ENCODE assay signal across 8 cellular contexts in the genomic region with DNA sequence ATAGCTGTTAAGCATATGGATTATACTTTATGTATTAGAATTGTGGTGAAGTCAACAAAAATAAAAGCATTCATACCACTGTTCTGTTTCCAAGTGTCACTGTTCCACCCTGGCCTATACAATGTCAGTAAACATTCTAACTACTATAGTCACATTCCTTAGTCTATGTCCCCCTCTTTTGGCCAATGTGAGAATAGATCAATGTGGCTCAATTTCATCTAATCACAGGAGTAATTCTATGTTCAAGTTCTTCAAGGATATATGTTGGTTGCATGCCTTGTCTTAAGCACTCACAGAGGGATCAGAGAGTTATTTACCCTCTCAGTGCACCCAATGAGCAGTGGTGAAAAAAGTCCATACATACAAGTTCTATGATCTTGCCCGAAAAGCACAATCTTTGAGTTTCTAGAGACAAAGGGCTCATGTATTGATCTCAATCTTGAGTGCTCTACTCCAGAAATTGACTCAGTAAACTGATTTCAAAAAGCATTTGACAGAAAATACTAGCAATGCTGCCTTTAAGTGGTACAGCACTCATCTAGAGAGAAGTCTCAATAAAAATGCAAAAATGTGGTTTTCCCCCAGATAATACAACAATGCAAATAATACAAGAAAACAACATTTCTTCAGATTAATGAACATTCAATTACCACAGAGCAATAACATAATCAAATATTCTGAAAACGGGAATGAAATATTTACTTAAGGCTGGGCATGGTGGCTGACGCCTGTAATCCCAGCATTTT. TPM values are rescaled to one million over a fixed set of nuclear protein-coding genes. Genes with fewer than 3 reads are reported as not detected.
DNase-seq lines count a peak whose midpoint lies in the region; ATAC-seq and TF ChIP-seq lines count a peak whose summit lies in the region.

No MANE protein-coding gene starts in this region.

- H3K4me1 Mint-ChIP-seq in activated T-cell treated with anti-CD3 and anti-CD28 coated beads, Interleukin-2, amount 50 U/mL, for 4 hours (ENCODE audit: low read depth) = peaks cover 2% of the 10 kb centered on the region
- H3K4me1 Mint-ChIP-seq in activated CD8-positive, alpha-beta T cell treated with anti-CD3 and anti-CD28 coated beads for 36 hours (ENCODE audit: low read depth) = peaks cover 1% of the 10 kb centered on the region

- H3K27me3 Mint-ChIP-seq in activated T-cell treated with anti-CD3 and anti-CD28 coated beads, Interleukin-2, amount 50 U/mL, for 4 hours (ENCODE audit: low read depth) = no peaks in the 10 kb centered on the region
- no peaks in the 10 kb centered on the region for H3K27me3 Mint-ChIP-seq in activated CD8-positive, alpha-beta T cell treated with anti-CD3 and anti-CD28 coated beads for 36 hours

- no peak overlapping the region for H3K4me3 ChIP-seq in transverse colon

- no peak for TF ChIP-seq EP300 in transverse colon (IDR thresholded peaks at IDR 0.05; ENCODE audit: low read depth)

- H3K36me3 ChIP-seq in transverse colon = peaks cover 0 to 7% (median 0%) of the 10 kb centered on the region in 4 donors

- no peaks in the 10 kb centered on the region for H3K9me3 ChIP-seq in transverse colon

- intact Hi-C loops in activated CD8-positive, alpha-beta T cell treated with anti-CD3 and anti-CD28 coated beads for 36 hours (cut with micrococcal nuclease) = loop anchor here (2.0 kb wide), 1 partner anchor 521 kb away; no protein-coding TSS in a partner anchor
- intact Hi-C loops in transverse colon (cut with DNase I; ENCODE audit: low total_unique reads) = no loop called here

- no peaks in the 10 kb centered on the region for H3K36me3 Mint-ChIP-seq in activated T-cell treated with anti-CD3 and anti-CD28 coated beads, Interleukin-2, amount 50 U/mL, for 4 hours (ENCODE audit: insufficient read depth)
- H3K36me3 Mint-ChIP-seq in activated CD8-positive, alpha-beta T cell treated with anti-CD3 and anti-CD28 coated beads for 36 hours (ENCODE audit: low read depth) = no peaks in the 10 kb centered on the region

- in situ Hi-C loops in transverse colon (cut with MboI; ENCODE audit: low pct_ligation_motif_present in 1 of 4, low pct_unique_long_range_greater_than_20kb in 1 of 4, low sequenced_read_pairs in 3 of 4) = loop anchor here in 1 of 4 donors (10.0 kb wide), 1 partner anchor 519 kb away; no protein-coding TSS in a partner anchor

- CTCF ChIA-PET in activated CD8-positive, alpha-beta T cell treated with anti-CD3 and anti-CD28 coated beads for 36 hours (lab: Charles Lee) = interaction anchor here (0.6 to 1.3 kb wide), 8 partner anchors 9 to 1237 kb away, joined by 3 to 5 read pairs (median 3); no protein-coding TSS in a partner anchor

- no peak for DNase-seq in activated T-cell treated with anti-CD3 and anti-CD28 coated beads, Interleukin-2, amount 50 U/mL, for 4 hours
- DNase-seq in activated T-cell treated with anti-CD3 and anti-CD28 coated beads for 4 hours (no peak), iPS-NIHi7 (ENCODE audit: extremely low spot score) (peak; percentile 45), transverse colon (no peak), substantia nigra (lab: John Stamatoyannopoulos, UW) (no peak)
- DNase-seq in activated CD8-positive, alpha-beta T cell treated with anti-CD3 and anti-CD28 coated beads for 36 hours = no peak

- TF ChIP-seq POLR2A in transverse colon (IDR thresholded peaks at IDR 0.05) = no peak

- no peak overlapping the region for H3K27ac Mint-ChIP-seq in activated CD8-positive, alpha-beta T cell treated with anti-CD3 and anti-CD28 coated beads for 36 hours

- peak; percentile 72 for TF ChIP-seq CTCF in LNCAP (IDR thresholded peaks at IDR 0.05)
- peak; percentile 46 for TF ChIP-seq CTCF in activated CD8-positive, alpha-beta T cell treated with anti-CD3 and anti-CD28 coated beads for 36 hours (IDR thresholded peaks at IDR 0.05)
- peak; percentile 22 to 46 (median 34) for TF ChIP-seq CTCF in transverse colon (IDR thresholded peaks at IDR 0.05)

- 63 to 100% methylated on average over 2 to 3 of the region's 3 CpGs for WGBS in transverse colon (ENCODE audit: low coverage in 1 of 2), 2 donors

- H3K4me3 Mint-ChIP-seq in activated T-cell treated with anti-CD3 and anti-CD28 coated beads, Interleukin-2, amount 50 U/mL, for 4 hours = no peak overlapping the region
- no peak overlapping the region for H3K4me3 Mint-ChIP-seq in activated CD8-positive, alpha-beta T cell treated with anti-CD3 and anti-CD28 coated beads for 36 hours

- H3K4me1 ChIP-seq in transverse colon = no peaks in the 10 kb centered on the region

- ATAC-seq in activated T-cell treated with anti-CD3 and anti-CD28 coated beads, Interleukin-2, amount 50 U/mL, for 4 hours = peak; percentile 53 to 70
- peak; percentile 78 for ATAC-seq in GM21825 (IDR thresholded peaks at IDR 0.05; ENCODE audit: unreplicated experiment)
- ATAC-seq in activated CD8-positive, alpha-beta T cell treated with anti-CD3 and anti-CD28 coated beads for 36 hours = peak; percentile 76

- POLR2A ChIA-PET in activated CD8-positive, alpha-beta T cell treated with anti-CD3 and anti-CD28 coated beads for 36 hours (lab: Charles Lee) = no interaction called here

- no peaks in the 10 kb centered on the region for H3K27me3 ChIP-seq in transverse colon

- H3K27ac ChIP-seq in transverse colon = no peak overlapping the region
- no peak overlapping the region for H3K27ac ChIP-seq in substantia nigra (ENCODE audit: low read depth, low read length, poor library complexity, severe bottlenecking)

- H3K9me3 Mint-ChIP-seq in activated T-cell treated with anti-CD3 and anti-CD28 coated beads, Interleukin-2, amount 50 U/mL, for 4 hours = no peaks in the 10 kb centered on the region
- no peaks in the 10 kb centered on the region for H3K9me3 Mint-ChIP-seq in activated CD8-positive, alpha-beta T cell treated with anti-CD3 and anti-CD28 coated beads for 36 hours

RNA-seq across cellular contexts. Expression of a gene that starts 16.5 kb away (rescaled TPM):
- total RNA-seq in activated T-cell treated with anti-CD3 and anti-CD28 coated beads, Interleukin-2, amount 50 U/mL, for 4 hours = not detected
- not detected for total RNA-seq in activated CD8-positive, alpha-beta T cell treated with anti-CD3 and anti-CD28 coated beads for 36 hours
- total RNA-seq in transverse colon = not detected
